ENCODE assay signal across 1 cellular context in genomic region chr1:171741872-171742576, GRCh38.
A peak's percentile ranks its signal among the peaks of the same experiment; 100 is the strongest.
TF ChIP-seq lines count a peak whose summit lies in the region.

Gene VAMP4 (minus strand): TSS chr1:171742065. CDS start chr1:171738414, 3,651 bp downstream.

TF ChIP-seq in K562, 482 proteins besides CTCF, POLR2A, EP300 and RAD21 (continued from another document and continues in another):
- TF ChIP-seq, protein P1, sequence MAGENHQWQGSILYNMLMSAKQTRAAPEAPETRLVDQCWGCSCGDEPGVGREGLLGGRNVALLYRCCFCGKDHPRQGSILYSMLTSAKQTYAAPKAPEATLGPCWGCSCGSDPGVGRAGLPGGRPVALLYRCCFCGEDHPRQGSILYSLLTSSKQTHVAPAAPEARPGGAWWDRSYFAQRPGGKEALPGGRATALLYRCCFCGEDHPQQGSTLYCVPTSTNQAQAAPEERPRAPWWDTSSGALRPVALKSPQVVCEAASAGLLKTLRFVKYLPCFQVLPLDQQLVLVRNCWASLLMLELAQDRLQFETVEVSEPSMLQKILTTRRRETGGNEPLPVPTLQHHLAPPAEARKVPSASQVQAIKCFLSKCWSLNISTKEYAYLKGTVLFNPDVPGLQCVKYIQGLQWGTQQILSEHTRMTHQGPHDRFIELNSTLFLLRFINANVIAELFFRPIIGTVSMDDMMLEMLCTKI (IDR thresholded peaks at IDR 0.05; ENCODE audit: partially characterized antibody): no peak
- TF ChIP-seq ZNF324 (CRISPR knock-in tag; IDR thresholded peaks at IDR 0.05): no peak
- TF ChIP-seq SRSF7 (optimal IDR thresholded peaks at IDR 0.05; ENCODE audit: low read depth, low read length): no peak
- TF ChIP-seq TARDBP (IDR thresholded peaks at IDR 0.05): peak; percentile 71
- no peak for TF ChIP-seq TCF3 (CRISPR knock-in tag; IDR thresholded peaks at IDR 0.05)
- no peak for TF ChIP-seq DMBX1 (CRISPR knock-in tag; IDR thresholded peaks at IDR 0.05; ENCODE audit: borderline replicate concordance)
- no peak for TF ChIP-seq TCFL5 (CRISPR knock-in tag; conservative IDR thresholded peaks at IDR 0.05)
- TF ChIP-seq ZNF584 (CRISPR knock-in tag; IDR thresholded peaks at IDR 0.05; ENCODE audit: low read depth): no peak
- TF ChIP-seq, protein P2, sequence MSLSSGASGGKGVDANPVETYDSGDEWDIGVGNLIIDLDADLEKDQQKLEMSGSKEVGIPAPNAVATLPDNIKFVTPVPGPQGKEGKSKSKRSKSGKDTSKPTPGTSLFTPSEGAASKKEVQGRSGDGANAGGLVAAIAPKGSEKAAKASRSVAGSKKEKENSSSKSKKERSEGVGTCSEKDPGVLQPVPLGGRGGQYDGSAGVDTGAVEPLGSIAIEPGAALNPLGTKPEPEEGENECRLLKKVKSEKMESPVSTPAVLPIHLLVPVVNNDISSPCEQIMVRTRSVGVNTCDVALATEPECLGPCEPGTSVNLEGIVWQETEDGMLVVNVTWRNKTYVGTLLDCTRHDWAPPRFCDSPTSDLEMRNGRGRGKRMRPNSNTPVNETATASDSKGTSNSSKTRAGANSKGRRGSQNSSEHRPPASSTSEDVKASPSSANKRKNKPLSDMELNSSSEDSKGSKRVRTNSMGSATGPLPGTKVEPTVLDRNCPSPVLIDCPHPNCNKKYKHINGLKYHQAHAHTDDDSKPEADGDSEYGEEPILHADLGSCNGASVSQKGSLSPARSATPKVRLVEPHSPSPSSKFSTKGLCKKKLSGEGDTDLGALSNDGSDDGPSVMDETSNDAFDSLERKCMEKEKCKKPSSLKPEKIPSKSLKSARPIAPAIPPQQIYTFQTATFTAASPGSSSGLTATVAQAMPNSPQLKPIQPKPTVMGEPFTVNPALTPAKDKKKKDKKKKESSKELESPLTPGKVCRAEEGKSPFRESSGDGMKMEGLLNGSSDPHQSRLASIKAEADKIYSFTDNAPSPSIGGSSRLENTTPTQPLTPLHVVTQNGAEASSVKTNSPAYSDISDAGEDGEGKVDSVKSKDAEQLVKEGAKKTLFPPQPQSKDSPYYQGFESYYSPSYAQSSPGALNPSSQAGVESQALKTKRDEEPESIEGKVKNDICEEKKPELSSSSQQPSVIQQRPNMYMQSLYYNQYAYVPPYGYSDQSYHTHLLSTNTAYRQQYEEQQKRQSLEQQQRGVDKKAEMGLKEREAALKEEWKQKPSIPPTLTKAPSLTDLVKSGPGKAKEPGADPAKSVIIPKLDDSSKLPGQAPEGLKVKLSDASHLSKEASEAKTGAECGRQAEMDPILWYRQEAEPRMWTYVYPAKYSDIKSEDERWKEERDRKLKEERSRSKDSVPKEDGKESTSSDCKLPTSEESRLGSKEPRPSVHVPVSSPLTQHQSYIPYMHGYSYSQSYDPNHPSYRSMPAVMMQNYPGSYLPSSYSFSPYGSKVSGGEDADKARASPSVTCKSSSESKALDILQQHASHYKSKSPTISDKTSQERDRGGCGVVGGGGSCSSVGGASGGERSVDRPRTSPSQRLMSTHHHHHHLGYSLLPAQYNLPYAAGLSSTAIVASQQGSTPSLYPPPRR (CRISPR knock-in tag; IDR thresholded peaks at IDR 0.05; ENCODE audit: borderline replicate concordance): no peak
- peak; percentile 75; the same call in 1 of the 2 replicates for TF ChIP-seq MXI1 (IDR thresholded peaks at IDR 0.05; ENCODE audit: low read depth, low read length)
- peak; percentile 65; the same call in 1 of the 2 replicates for TF ChIP-seq BRD4 (IDR thresholded peaks at IDR 0.05)
- TF ChIP-seq HMG20A (CRISPR knock-in tag; conservative IDR thresholded peaks at IDR 0.05): no peak
- no peak for TF ChIP-seq HSF4 (CRISPR knock-in tag; IDR thresholded peaks at IDR 0.05; ENCODE audit: borderline replicate concordance)
- TF ChIP-seq HNRNPK (IDR thresholded peaks at IDR 0.05; ENCODE audit: low read depth, low read length, poor library complexity, severe bottlenecking): peak; percentile 13
- no peak for TF ChIP-seq ZNF217 (CRISPR knock-in tag; IDR thresholded peaks at IDR 0.05)
- TF ChIP-seq, protein P3, sequence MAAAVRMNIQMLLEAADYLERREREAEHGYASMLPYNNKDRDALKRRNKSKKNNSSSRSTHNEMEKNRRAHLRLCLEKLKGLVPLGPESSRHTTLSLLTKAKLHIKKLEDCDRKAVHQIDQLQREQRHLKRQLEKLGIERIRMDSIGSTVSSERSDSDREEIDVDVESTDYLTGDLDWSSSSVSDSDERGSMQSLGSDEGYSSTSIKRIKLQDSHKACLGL (CRISPR knock-in tag; IDR thresholded peaks at IDR 0.05; ENCODE audit: borderline replicate concordance, poor library complexity, severe bottlenecking): no peak
- TF ChIP-seq ZNF75A (CRISPR knock-in tag; IDR thresholded peaks at IDR 0.05): no peak
- TF ChIP-seq, protein P4, sequence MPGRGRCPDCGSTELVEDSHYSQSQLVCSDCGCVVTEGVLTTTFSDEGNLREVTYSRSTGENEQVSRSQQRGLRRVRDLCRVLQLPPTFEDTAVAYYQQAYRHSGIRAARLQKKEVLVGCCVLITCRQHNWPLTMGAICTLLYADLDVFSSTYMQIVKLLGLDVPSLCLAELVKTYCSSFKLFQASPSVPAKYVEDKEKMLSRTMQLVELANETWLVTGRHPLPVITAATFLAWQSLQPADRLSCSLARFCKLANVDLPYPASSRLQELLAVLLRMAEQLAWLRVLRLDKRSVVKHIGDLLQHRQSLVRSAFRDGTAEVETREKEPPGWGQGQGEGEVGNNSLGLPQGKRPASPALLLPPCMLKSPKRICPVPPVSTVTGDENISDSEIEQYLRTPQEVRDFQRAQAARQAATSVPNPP (IDR thresholded peaks at IDR 0.05; ENCODE audit: borderline replicate concordance, insufficient read depth, insufficient read length): no peak
- peak; percentile 40; the same call in 1 of the 2 replicates for TF ChIP-seq TRIM28 (IDR thresholded peaks at IDR 0.05)
- TF ChIP-seq TBP (optimal IDR thresholded peaks at IDR 0.05; ENCODE audit: low read depth, low read length): peak; percentile 83
- no peak; the same call in 1 of the 2 replicates for TF ChIP-seq CBFB (CRISPR knock-in tag; IDR thresholded peaks at IDR 0.05)
- TF ChIP-seq IFI16 (CRISPR knock-in tag; IDR thresholded peaks at IDR 0.05): no peak
- TF ChIP-seq, protein P5, sequence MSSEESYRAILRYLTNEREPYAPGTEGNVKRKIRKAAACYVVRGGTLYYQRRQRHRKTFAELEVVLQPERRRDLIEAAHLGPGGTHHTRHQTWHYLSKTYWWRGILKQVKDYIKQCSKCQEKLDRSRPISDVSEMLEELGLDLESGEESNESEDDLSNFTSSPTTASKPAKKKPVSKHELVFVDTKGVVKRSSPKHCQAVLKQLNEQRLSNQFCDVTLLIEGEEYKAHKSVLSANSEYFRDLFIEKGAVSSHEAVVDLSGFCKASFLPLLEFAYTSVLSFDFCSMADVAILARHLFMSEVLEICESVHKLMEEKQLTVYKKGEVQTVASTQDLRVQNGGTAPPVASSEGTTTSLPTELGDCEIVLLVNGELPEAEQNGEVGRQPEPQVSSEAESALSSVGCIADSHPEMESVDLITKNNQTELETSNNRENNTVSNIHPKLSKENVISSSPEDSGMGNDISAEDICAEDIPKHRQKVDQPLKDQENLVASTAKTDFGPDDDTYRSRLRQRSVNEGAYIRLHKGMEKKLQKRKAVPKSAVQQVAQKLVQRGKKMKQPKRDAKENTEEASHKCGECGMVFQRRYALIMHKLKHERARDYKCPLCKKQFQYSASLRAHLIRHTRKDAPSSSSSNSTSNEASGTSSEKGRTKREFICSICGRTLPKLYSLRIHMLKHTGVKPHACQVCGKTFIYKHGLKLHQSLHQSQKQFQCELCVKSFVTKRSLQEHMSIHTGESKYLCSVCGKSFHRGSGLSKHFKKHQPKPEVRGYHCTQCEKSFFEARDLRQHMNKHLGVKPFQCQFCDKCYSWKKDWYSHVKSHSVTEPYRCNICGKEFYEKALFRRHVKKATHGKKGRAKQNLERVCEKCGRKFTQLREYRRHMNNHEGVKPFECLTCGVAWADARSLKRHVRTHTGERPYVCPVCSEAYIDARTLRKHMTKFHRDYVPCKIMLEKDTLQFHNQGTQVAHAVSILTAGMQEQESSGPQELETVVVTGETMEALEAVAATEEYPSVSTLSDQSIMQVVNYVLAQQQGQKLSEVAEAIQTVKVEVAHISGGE (CRISPR knock-in tag; IDR thresholded peaks at IDR 0.05): peak in 1 of 3 experiments; percentile 43; a peak in 2 of 6 replicates
- no peak for TF ChIP-seq ZNF140 (CRISPR knock-in tag; IDR thresholded peaks at IDR 0.05)
- no peak for TF ChIP-seq CREB3 (tag; conservative IDR thresholded peaks at IDR 0.05; ENCODE audit: low read depth)
- no peak for TF ChIP-seq KLF16 (IDR thresholded peaks at IDR 0.05)
- TF ChIP-seq ZNF785 (CRISPR knock-in tag; IDR thresholded peaks at IDR 0.05): no peak
- TF ChIP-seq NEUROD1 (IDR thresholded peaks at IDR 0.05; ENCODE audit: borderline replicate concordance, low read depth, low read length, partially characterized antibody): peak; percentile 70
- TF ChIP-seq, protein P6, sequence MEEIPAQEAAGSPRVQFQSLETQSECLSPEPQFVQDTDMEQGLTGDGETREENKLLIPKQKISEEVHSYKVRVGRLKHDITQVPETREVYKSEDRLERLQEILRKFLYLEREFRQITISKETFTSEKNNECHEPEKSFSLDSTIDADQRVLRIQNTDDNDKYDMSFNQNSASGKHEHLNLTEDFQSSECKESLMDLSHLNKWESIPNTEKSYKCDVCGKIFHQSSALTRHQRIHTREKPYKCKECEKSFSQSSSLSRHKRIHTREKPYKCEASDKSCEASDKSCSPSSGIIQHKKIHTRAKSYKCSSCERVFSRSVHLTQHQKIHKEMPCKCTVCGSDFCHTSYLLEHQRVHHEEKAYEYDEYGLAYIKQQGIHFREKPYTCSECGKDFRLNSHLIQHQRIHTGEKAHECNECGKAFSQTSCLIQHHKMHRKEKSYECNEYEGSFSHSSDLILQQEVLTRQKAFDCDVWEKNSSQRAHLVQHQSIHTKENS (CRISPR knock-in tag; IDR thresholded peaks at IDR 0.05): no peak
- no peak for TF ChIP-seq SRSF9 (IDR thresholded peaks at IDR 0.05; ENCODE audit: borderline replicate concordance, low read depth, low read length)
- TF ChIP-seq MAFK (IDR thresholded peaks at IDR 0.05; ENCODE audit: low read length): no peak; the same call in 1 of the 2 replicates
- no peak for TF ChIP-seq NCOA6 (IDR thresholded peaks at IDR 0.05)
- TF ChIP-seq BDP1 (IDR thresholded peaks at IDR 0.05; ENCODE audit: insufficient read depth, insufficient read length): no peak
- peak; percentile 95 for TF ChIP-seq EP400 (IDR thresholded peaks at IDR 0.05)
- TF ChIP-seq ZNF696 (CRISPR knock-in tag; conservative IDR thresholded peaks at IDR 0.05): no peak
- no peak for TF ChIP-seq ESRRB (CRISPR knock-in tag; IDR thresholded peaks at IDR 0.05; ENCODE audit: borderline replicate concordance)
- no peak for TF ChIP-seq THRAP3 (IDR thresholded peaks at IDR 0.05; ENCODE audit: borderline replicate concordance)
- peak; percentile 21 to 34; a peak in 1 of 4 replicates for TF ChIP-seq SIX5 (IDR thresholded peaks at IDR 0.05; ENCODE audit: borderline replicate concordance in 1 of 2, insufficient read depth in 1 of 2, low read depth in 1 of 2, low read length in 2 of 2)
- TF ChIP-seq KDM1A (IDR thresholded peaks at IDR 0.05): no peak
- no peak for TF ChIP-seq BRD9 (IDR thresholded peaks at IDR 0.05; ENCODE audit: low read depth, partially characterized antibody)
- TF ChIP-seq GTF2A2 (tag; IDR thresholded peaks at IDR 0.05): no peak
- TF ChIP-seq SNAPC5 (CRISPR knock-in tag; IDR thresholded peaks at IDR 0.05): no peak
- no peak for TF ChIP-seq NUFIP1 (IDR thresholded peaks at IDR 0.05; ENCODE audit: partially characterized antibody)
- TF ChIP-seq RBFOX2 (IDR thresholded peaks at IDR 0.05; ENCODE audit: low read depth, low read length): peak; percentile 91
- peak; percentile 93 for TF ChIP-seq FIP1L1 (IDR thresholded peaks at IDR 0.05; ENCODE audit: low read depth, low read length, poor library complexity, severe bottlenecking)
- 0 out of 2 replicates have a peak, but pooled peaks have one; percentile 51 for TF ChIP-seq HDGF (IDR thresholded peaks at IDR 0.05)
- TF ChIP-seq THRB (CRISPR knock-in tag; conservative IDR thresholded peaks at IDR 0.05): no peak
- no peak for TF ChIP-seq TGIF2 (CRISPR knock-in tag; IDR thresholded peaks at IDR 0.05)
- TF ChIP-seq EHMT2 (IDR thresholded peaks at IDR 0.05): no peak
- no peak for TF ChIP-seq BRCA1 (IDR thresholded peaks at IDR 0.05)
- TF ChIP-seq BRCA1 (CRISPR knock-in tag; IDR thresholded peaks at IDR 0.05): no peak
- TF ChIP-seq ZNF436 (CRISPR knock-in tag; IDR thresholded peaks at IDR 0.05): no peak
- no peak for TF ChIP-seq NCOA2 (IDR thresholded peaks at IDR 0.05; ENCODE audit: partially characterized antibody in 2 of 2)
- no peak for TF ChIP-seq FOXJ3 (CRISPR knock-in tag; IDR thresholded peaks at IDR 0.05)
- TF ChIP-seq ERF (CRISPR knock-in tag; IDR thresholded peaks at IDR 0.05): no peak
- no peak for TF ChIP-seq ZFP36 (IDR thresholded peaks at IDR 0.05; ENCODE audit: low read depth, low read length, partially characterized antibody)
- no peak for TF ChIP-seq ZNF717 (CRISPR knock-in tag; IDR thresholded peaks at IDR 0.05)
- no peak for TF ChIP-seq CBFA2T2 (conservative IDR thresholded peaks at IDR 0.05)
- TF ChIP-seq SMARCE1 (IDR thresholded peaks at IDR 0.05): no peak
- no peak for TF ChIP-seq KAT8 (IDR thresholded peaks at IDR 0.05; ENCODE audit: low read depth)
- no peak for TF ChIP-seq HMG20B (CRISPR knock-in tag; IDR thresholded peaks at IDR 0.05)
- TF ChIP-seq IRF9 (tag; IDR thresholded peaks at IDR 0.05): no peak
